Comparison of ENCODE assay signal across 12 cellular contexts in genomic region chr1:26544156-26544555, GRCh38. TPM values are rescaled to one million over a fixed set of nuclear protein-coding genes. Genes with fewer than 3 reads are reported as not detected.
DNase-seq lines count a peak whose midpoint lies in the region; ATAC-seq and TF ChIP-seq lines count a peak whose summit lies in the region.
"Had no signal": no experiment of that assay in that cellular context is flagged by ENCODE, and none has a peak within 500 bp of the region (broad histone marks: within the 10 kb centered on the region; RNA-seq: fewer than 3 reads in every experiment).

No MANE protein-coding gene starts in this region.

- H3K4ac ChIP-seq in mesenchymal stem cell (ENCODE audit: low read depth in 1 of 2, low read length in 2 of 2) = no peak overlapping the region

- H3K4me2 ChIP-seq in OCI-LY7 (ENCODE audit: low read length) = peak overlapping the region; percentile 95
- H3K4me2 ChIP-seq in mesenchymal stem cell (ENCODE audit: low read length, poor library complexity, severe bottlenecking) = no peak overlapping the region

- TF ChIP-seq CTCF in OCI-LY7 (conservative IDR thresholded peaks at IDR 0.05; ENCODE audit: low read length) = no peak

- no peak overlapping the region for H2BK15ac ChIP-seq in mesenchymal stem cell (ENCODE audit: low read depth, poor library complexity, severe bottlenecking)

- no peak for ATAC-seq in stimulated activated memory B cell treated with anti-CD40 and anti-IgM and Interleukin-4, amounts not matched to agents 10 μg/mL and 1 μg/mL and 100 μg/mL, for 72 hours
- no peak for ATAC-seq in HG03432 (IDR thresholded peaks at IDR 0.05; ENCODE audit: unreplicated experiment)
- ATAC-seq: heart right ventricle had no signal

- peaks cover 89% of the 10 kb centered on the region for H3K4me1 Mint-ChIP-seq in activated CD4-positive, alpha-beta T cell treated with anti-CD3 and anti-CD28 coated beads, Interleukin-2, amount 10 ng/mL, durations not matched to agents 7 days and 5 days
- peaks cover 91% of the 10 kb centered on the region for H3K4me1 Mint-ChIP-seq in stimulated activated memory B cell treated with anti-CD40 and anti-IgM and Interleukin-4, amounts not matched to agents 10 μg/mL and 1 μg/mL and 100 μg/mL, for 72 hours

- no peaks in the 10 kb centered on the region for H3K27me3 Mint-ChIP-seq in activated CD4-positive, alpha-beta T cell treated with anti-CD3 and anti-CD28 coated beads, Interleukin-2, amount 10 ng/mL, durations not matched to agents 7 days and 5 days
- H3K27me3 Mint-ChIP-seq in stimulated activated memory B cell treated with anti-CD40 and anti-IgM and Interleukin-4, amounts not matched to agents 10 μg/mL and 1 μg/mL and 100 μg/mL, for 72 hours = no peaks in the 10 kb centered on the region

- H3K18ac ChIP-seq in mesenchymal stem cell (ENCODE audit: low read depth in 1 of 2, low read length in 2 of 2) = no peak overlapping the region

- H2AFZ ChIP-seq in OCI-LY7 (ENCODE audit: low read length) = no peak overlapping the region
- H2AFZ ChIP-seq in mesenchymal stem cell (ENCODE audit: low read depth, low read length) = no peak overlapping the region

- H3K9me2 ChIP-seq in OCI-LY7 (ENCODE audit: insufficient read depth, low read length) = no peaks in the 10 kb centered on the region

- no peak overlapping the region for H4K91ac ChIP-seq in mesenchymal stem cell (ENCODE audit: low read length)

- no peak overlapping the region for H3K14ac ChIP-seq in mesenchymal stem cell (ENCODE audit: low read length in 2 of 2)

- H3K36me3 ChIP-seq in OCI-LY7 (ENCODE audit: insufficient read depth, low read length) (peaks cover 27% of the 10 kb centered on the region), mesenchymal stem cell (ENCODE audit: control insufficient read depth in 1 of 2, insufficient read depth in 2 of 2, low read depth in 1 of 2, low read length in 2 of 2) (peaks cover 0 to 37% of the 10 kb centered on the region in 2 experiments)
- H3K36me3 ChIP-seq: SJCRH30 had no signal

- H3K27ac Mint-ChIP-seq in activated CD4-positive, alpha-beta T cell treated with anti-CD3 and anti-CD28 coated beads, Interleukin-2, amount 10 ng/mL, durations not matched to agents 7 days and 5 days = peak overlapping the region; percentile 50
- peak overlapping the region; percentile 96 for H3K27ac Mint-ChIP-seq in stimulated activated memory B cell treated with anti-CD40 and anti-IgM and Interleukin-4, amounts not matched to agents 10 μg/mL and 1 μg/mL and 100 μg/mL, for 72 hours

- H4K8ac ChIP-seq in mesenchymal stem cell (ENCODE audit: low read length) = no peak overlapping the region

- H3K4me3 Mint-ChIP-seq in activated CD4-positive, alpha-beta T cell treated with anti-CD3 and anti-CD28 coated beads, Interleukin-2, amount 10 ng/mL, durations not matched to agents 7 days and 5 days = peak overlapping the region; percentile 5
- peak overlapping the region; percentile 19 for H3K4me3 Mint-ChIP-seq in stimulated activated memory B cell treated with anti-CD40 and anti-IgM and Interleukin-4, amounts not matched to agents 10 μg/mL and 1 μg/mL and 100 μg/mL, for 72 hours

- intact Hi-C loops in OCI-LY7 (cut with micrococcal nuclease; ENCODE audit: unreplicated experiment) = loop anchor here (10.0 kb wide), 1 partner anchor 229 kb away; the partner anchor contains the start of gene CD52

- no peak overlapping the region for H3K9ac ChIP-seq in mesenchymal stem cell (ENCODE audit: low read length)

- BruUV-seq in OCI-LY7 (replicated peaks; lab: Mats Ljungman, UMichigan) = no TSS peak

- H2AK5ac ChIP-seq in mesenchymal stem cell (ENCODE audit: low read length, severe bottlenecking) = no peak overlapping the region

- POLR2A ChIA-PET in activated CD4-positive, alpha-beta T cell treated with anti-CD3 and anti-CD28 coated beads, Interleukin-2, amount 10 ng/mL, durations not matched to agents 7 days and 5 days (lab: Charles Lee) = no interaction called here
- POLR2A ChIA-PET in OCI-LY7 (lab: Charles Lee) = no interaction called here

- no peak overlapping the region for H3K23ac ChIP-seq in mesenchymal stem cell (ENCODE audit: low read length in 2 of 2)

- H3K36me3 Mint-ChIP-seq in activated CD4-positive, alpha-beta T cell treated with anti-CD3 and anti-CD28 coated beads, Interleukin-2, amount 10 ng/mL, durations not matched to agents 7 days and 5 days (ENCODE audit: low read depth) = peaks cover 50% of the 10 kb centered on the region
- peaks cover 25% of the 10 kb centered on the region for H3K36me3 Mint-ChIP-seq in stimulated activated memory B cell treated with anti-CD40 and anti-IgM and Interleukin-4, amounts not matched to agents 10 μg/mL and 1 μg/mL and 100 μg/mL, for 72 hours

- no peak overlapping the region for H2BK120ac ChIP-seq in mesenchymal stem cell (ENCODE audit: low read depth, low read length)

- H3K4me3 ChIP-seq in OCI-LY7 (ENCODE audit: low read depth, low read length, poor library complexity, severe bottlenecking) (peak overlapping the region; percentile 64), mesenchymal stem cell (ENCODE audit: insufficient read depth in 1 of 2, low read depth in 1 of 2, low read length in 2 of 2) (no peak overlapping the region)
- H3K4me3 ChIP-seq: SJCRH30, thyroid gland had no signal

- H3K27me3 ChIP-seq in mesenchymal stem cell (ENCODE audit: control insufficient read depth in 1 of 2, insufficient read depth in 1 of 2, low read length in 2 of 2) = no peaks in the 10 kb centered on the region
- H3K27me3 ChIP-seq: heart right ventricle, SJCRH30, thyroid gland had no signal

- no peaks in the 10 kb centered on the region for H3K9me3 Mint-ChIP-seq in activated CD4-positive, alpha-beta T cell treated with anti-CD3 and anti-CD28 coated beads, Interleukin-2, amount 10 ng/mL, durations not matched to agents 7 days and 5 days
- H3K9me3 Mint-ChIP-seq in stimulated activated memory B cell treated with anti-CD40 and anti-IgM and Interleukin-4, amounts not matched to agents 10 μg/mL and 1 μg/mL and 100 μg/mL, for 72 hours = no peaks in the 10 kb centered on the region

- no peaks in the 10 kb centered on the region for H3K9me3 ChIP-seq in OCI-LY7 (ENCODE audit: low read length)
- H3K9me3 ChIP-seq in mesenchymal stem cell (ENCODE audit: control insufficient read depth, low read length) = no peaks in the 10 kb centered on the region
- H3K9me3 ChIP-seq: heart right ventricle, SJCRH30, thyroid gland had no signal

- H2BK12ac ChIP-seq in mesenchymal stem cell (ENCODE audit: low read length in 2 of 2) = no peak overlapping the region

- H3K79me1 ChIP-seq in mesenchymal stem cell (replicated peaks; ENCODE audit: low read length, poor library complexity, severe bottlenecking) = peaks cover 12% of the 10 kb centered on the region

- CTCF ChIA-PET in activated CD4-positive, alpha-beta T cell treated with anti-CD3 and anti-CD28 coated beads, Interleukin-2, amount 10 ng/mL, durations not matched to agents 7 days and 5 days (lab: Charles Lee) = interaction anchor here (1.0 to 1.3 kb wide), 3 partner anchors 14 to 343 kb away, joined by 3 to 5 read pairs (median 3); no protein-coding TSS in a partner anchor
- CTCF ChIA-PET in OCI-LY7 (lab: Charles Lee; ENCODE audit: unreplicated experiment) = no interaction called here

- H2BK5ac ChIP-seq in mesenchymal stem cell (ENCODE audit: low read depth, low read length, poor library complexity, severe bottlenecking) = no peak overlapping the region

- no peak for DNase-seq in activated CD4-positive, alpha-beta T cell treated with anti-CD3 and anti-CD28 coated beads, Interleukin-2, amount 10 ng/mL, durations not matched to agents 7 days and 5 days
- no peak for DNase-seq in activated CD4-positive, alpha-beta T cell treated with anti-CD3 and anti-CD28 coated beads, Interleukin-2, amount 50 U/mL, for 1 hour
- no peak for DNase-seq in OCI-LY7 (ENCODE audit: low spot score)
- DNase-seq in mesenchymal stem cell = no peak
- DNase-seq in NCI-H1105 treated with DMSO at 0.1 percent for 48 hours (lab: John Stamatoyannopoulos, UW) = no peak
- DNase-seq: heart right ventricle, mesendoderm, SJCRH30, thyroid gland had no signal

- H4K20me1 ChIP-seq in OCI-LY7 (ENCODE audit: insufficient read depth, low read length) = no peaks in the 10 kb centered on the region

- peak overlapping the region; percentile 97 for H3K27ac ChIP-seq in OCI-LY7 (ENCODE audit: low read depth, low read length, poor library complexity, severe bottlenecking)
- H3K27ac ChIP-seq in cingulate gyrus (ENCODE audit: low read depth, low read length) = peak overlapping the region; percentile 92
- H3K27ac ChIP-seq in mesenchymal stem cell (ENCODE audit: low read length, poor library complexity, severe bottlenecking) = no peak overlapping the region
- H3K27ac ChIP-seq: SJCRH30, thyroid gland had no signal

- peaks cover 33% of the 10 kb centered on the region; the same call in 1 of the 2 replicates for H3K79me2 ChIP-seq in OCI-LY7 (ENCODE audit: insufficient read depth, low read depth, low read length)

- WGBS in mesenchymal stem cell = 100% methylated on average over 5 of the region's 6 CpGs

- H3K4me1 ChIP-seq in OCI-LY7 (ENCODE audit: insufficient read depth, low read length, poor library complexity, severe bottlenecking) (peaks cover 82% of the 10 kb centered on the region), mesenchymal stem cell (ENCODE audit: control insufficient read depth, insufficient read depth, low read depth, low read length) (peaks cover 17% of the 10 kb centered on the region)

RNA-seq across cellular contexts. Expression of gene RPS6KA1, which starts 14.6 kb away (rescaled TPM):
- total RNA-seq in activated CD4-positive, alpha-beta T cell treated with anti-CD3 and anti-CD28 coated beads, Interleukin-2, amount 10 ng/mL, durations not matched to agents 7 days and 5 days = 100 to 1,000 TPM; 192 to 199 TPM
- total RNA-seq in OCI-LY7 (2014; rRNA removed; shearing (Covaris generic)) = 54.1 and 72.2 TPM in 2 replicates
- total RNA-seq in OCI-LY7 (2022) = 83.3 and 91.0 TPM in 2 replicates
- polyA plus RNA-seq in mesenchymal stem cell (2013, experiment 1 of 2) = 5.6 TPM
- polyA plus RNA-seq in mesenchymal stem cell (2013, experiment 2 of 2) = 6.8 TPM
